ENCODE assay signal across 16 cellular contexts in the genomic region with DNA sequence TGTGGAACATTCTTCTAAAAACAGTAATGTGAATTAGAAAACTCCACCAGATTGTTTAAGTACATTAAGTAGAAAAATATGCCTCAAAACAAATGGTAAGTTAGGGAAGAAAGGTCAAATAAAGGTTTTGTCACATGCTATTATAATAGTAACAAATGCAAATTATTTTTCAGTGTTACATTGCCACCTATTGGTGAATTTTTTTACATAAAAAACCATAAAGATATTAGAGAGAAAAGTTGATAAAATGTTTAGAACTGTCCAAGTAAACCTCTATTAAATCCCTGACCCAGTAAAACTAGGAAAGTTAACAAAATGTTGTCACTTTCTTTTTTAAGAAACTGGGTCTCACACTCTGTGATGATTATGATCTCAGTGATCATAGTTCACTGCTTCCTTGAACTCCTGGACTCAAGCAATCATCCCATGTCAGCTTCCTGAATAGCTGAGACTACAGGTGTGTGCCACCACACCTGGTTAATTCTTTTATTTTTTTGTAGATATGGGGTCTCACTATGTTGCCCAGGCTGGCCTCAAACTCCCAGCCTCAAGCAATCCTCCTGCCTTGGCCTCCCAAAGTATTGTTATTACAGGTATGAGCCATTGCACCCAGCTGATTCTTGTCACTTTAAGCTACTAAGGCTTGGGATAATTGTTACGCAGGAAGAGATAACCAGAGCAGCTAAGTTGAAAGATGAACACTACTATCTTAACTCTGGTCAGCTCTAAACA.
DNase-seq lines count a peak whose midpoint lies in the region; ATAC-seq, FAIRE-seq and TF ChIP-seq lines count a peak whose summit lies in the region.
"Had no signal": no experiment of that assay in that cellular context is flagged by ENCODE, and none has a peak within 500 bp of the region (broad histone marks: within the 10 kb centered on the region; RNA-seq: fewer than 3 reads in every experiment).

No MANE protein-coding gene starts in this region.

- H3K4me1 ChIP-seq in K562 (replicated peaks in 1 of 2; ENCODE audit: control insufficient read depth in 2 of 2, insufficient read depth in 2 of 2, low read length in 2 of 2), result no peaks in the 10 kb centered on the region
- no peaks in the 10 kb centered on the region for H3K4me1 ChIP-seq in esophagus muscularis mucosa

- H3K9me3 ChIP-seq in K562 (replicated peaks; ENCODE audit: control insufficient read depth, insufficient read depth, low read depth, low read length) (no peaks in the 10 kb centered on the region), esophagus muscularis mucosa (no peaks in the 10 kb centered on the region)
- H3K9me3 ChIP-seq: MG63, neutrophil had no signal

- H3K36me3 ChIP-seq in K562 (ENCODE audit: control insufficient read depth, insufficient read depth, low read length) (no peaks in the 10 kb centered on the region), esophagus muscularis mucosa (peaks cover 0 to 17% (median 7%) of the 10 kb centered on the region in 4 donors)

- H4K20me1 ChIP-seq in K562 (replicated peaks; ENCODE audit: control insufficient read depth, insufficient read depth, low read length), result no peaks in the 10 kb centered on the region

- peak; percentile 0 for DNase-seq in EL
- DNase-seq in M059J (ENCODE audit: low read depth), result peak; percentile 3
- DNase-seq in K562 (ENCODE audit: extremely low read depth in 1 of 4, low spot score in 3 of 4), result no peak
- no peak for DNase-seq in neural crest cell (ENCODE audit: low read depth, low spot score)
- DNase-seq in esophagus muscularis mucosa (ENCODE audit: extremely low spot score), result no peak
- DNase-seq in stimulated activated effector memory CD8-positive, alpha-beta T cell treated with anti-CD3 and anti-CD28 coated beads, Interleukin-12 subunit alpha, Interleukin-12 subunit beta, amount 100 ng/mL, for 72 hours (ENCODE audit: low spot score in 2 of 2), result no peak
- DNase-seq: activated CD4-positive, alpha-beta T cell treated with anti-CD3 and anti-CD28 coated beads for 1 hour; activated T-cell treated with anti-CD3 and anti-CD28 coated beads for 4 hours; MG63; T-cell had no signal

- no TSS peak for BruUV-seq in K562 (replicated peaks; lab: Mats Ljungman, UMichigan)

- no CpG with 5 or more reads among the region's 1 CpG for WGBS in K562 (ENCODE audit: insufficient coverage, low coverage, missing lambda C conversion rate)
- 96% methylated on average over 1 of the region's 1 CpG for WGBS in esophagus muscularis mucosa

- CTCF ChIA-PET in K562 (lab: Yijun Ruan, JAX; ENCODE audit: low intra/inter-chr PET ratio), result no interaction called here

- H2AFZ ChIP-seq in K562 (ENCODE audit: low read depth, low read length), result no peak overlapping the region

- H3K36me3 Mint-ChIP-seq in neural crest cell (ENCODE audit: low read depth), result peaks cover 23% of the 10 kb centered on the region
- peaks cover 55% of the 10 kb centered on the region for H3K36me3 Mint-ChIP-seq in stimulated activated effector memory CD8-positive, alpha-beta T cell treated with anti-CD3 and anti-CD28 coated beads, Interleukin-12 subunit alpha, Interleukin-12 subunit beta, amount 100 ng/mL, for 72 hours

- no peak overlapping the region for H3K9ac ChIP-seq in K562 (ENCODE audit: insufficient read depth in 1 of 2, low read depth in 2 of 2, low read length in 2 of 2)

- intact Hi-C loops in K562 (cut with micrococcal nuclease), result no loop called here
- intact Hi-C loops in esophagus muscularis mucosa (cut with DNase I), result no loop called here

- no peak for FAIRE-seq in K562 (lab: Jason Lieb, UNC)

- POLR2A ChIA-PET in K562 (lab: Yijun Ruan, JAX), result interaction anchor here (1.1 kb wide), 1 partner anchor 38 kb away, joined by 3 read pairs; no protein-coding TSS in a partner anchor

- H3K27ac Mint-ChIP-seq in neural crest cell (ENCODE audit: unreplicated experiment), result no peak overlapping the region
- H3K27ac Mint-ChIP-seq in stimulated activated effector memory CD8-positive, alpha-beta T cell treated with anti-CD3 and anti-CD28 coated beads, Interleukin-12 subunit alpha, Interleukin-12 subunit beta, amount 100 ng/mL, for 72 hours, result no peak overlapping the region
- H3K27ac Mint-ChIP-seq: dendritic cell treated with granulocyte-macrophage colony-stimulating factor and Interleukin-4, amounts not matched to agents 40 ng/mL and 50 ng/mL, for 4 days; memory B cell; T-cell had no signal

- H3K4me2 ChIP-seq in K562 (ENCODE audit: insufficient read depth, low read length), result no peak overlapping the region

- in situ Hi-C loops in K562 (cut with MboI), result no loop called here

- H3K27me3 ChIP-seq in K562 (ENCODE audit: control insufficient read depth in 2 of 2, insufficient read depth in 2 of 2, low read length in 2 of 2) (no peaks in the 10 kb centered on the region), esophagus muscularis mucosa (no peaks in the 10 kb centered on the region)
- H3K27me3 ChIP-seq: MG63, neutrophil had no signal

- no peaks in the 10 kb centered on the region for H3K9me1 ChIP-seq in K562 (ENCODE audit: control insufficient read depth, insufficient read depth, low read length)

- no peak for TF ChIP-seq POLR2A in K562 (conservative IDR thresholded peaks at IDR 0.05)
- TF ChIP-seq POLR2A in esophagus muscularis mucosa (IDR thresholded peaks at IDR 0.05; ENCODE audit: low read depth), result no peak

- H3K27ac ChIP-seq in K562 (ENCODE audit: extremely low read depth, low read depth, low read length), result no peak overlapping the region
- H3K27ac ChIP-seq in esophagus muscularis mucosa (replicated peaks in 1 of 4), result no peak overlapping the region
- H3K27ac ChIP-seq: HL-60, neutrophil had no signal

- no peak for TF ChIP-seq EP300 in K562 (IDR thresholded peaks at IDR 0.05; ENCODE audit: low read length)
- TF ChIP-seq EP300 in esophagus muscularis mucosa (IDR thresholded peaks at IDR 0.05), result no peak

- H3K4me1 Mint-ChIP-seq in neural crest cell, result peaks cover 4% of the 10 kb centered on the region
- peaks cover 6% of the 10 kb centered on the region for H3K4me1 Mint-ChIP-seq in stimulated activated effector memory CD8-positive, alpha-beta T cell treated with anti-CD3 and anti-CD28 coated beads, Interleukin-12 subunit alpha, Interleukin-12 subunit beta, amount 100 ng/mL, for 72 hours
- H3K4me1 Mint-ChIP-seq: memory B cell had no signal

- no peak overlapping the region for H3K4me3 Mint-ChIP-seq in neural crest cell
- H3K4me3 Mint-ChIP-seq in stimulated activated effector memory CD8-positive, alpha-beta T cell treated with anti-CD3 and anti-CD28 coated beads, Interleukin-12 subunit alpha, Interleukin-12 subunit beta, amount 100 ng/mL, for 72 hours, result no peak overlapping the region
- H3K4me3 Mint-ChIP-seq: dendritic cell treated with granulocyte-macrophage colony-stimulating factor and Interleukin-4, amounts not matched to agents 40 ng/mL and 50 ng/mL, for 4 days; memory B cell; T-cell had no signal

- H3K79me2 ChIP-seq in K562 (ENCODE audit: control insufficient read depth, insufficient read depth, low read length), result no peaks in the 10 kb centered on the region

- peaks cover 9% of the 10 kb centered on the region for H3K9me3 Mint-ChIP-seq in neural crest cell
- no peaks in the 10 kb centered on the region for H3K9me3 Mint-ChIP-seq in stimulated activated effector memory CD8-positive, alpha-beta T cell treated with anti-CD3 and anti-CD28 coated beads, Interleukin-12 subunit alpha, Interleukin-12 subunit beta, amount 100 ng/mL, for 72 hours
- H3K9me3 Mint-ChIP-seq: dendritic cell treated with granulocyte-macrophage colony-stimulating factor and Interleukin-4, amounts not matched to agents 40 ng/mL and 50 ng/mL, for 4 days; T-cell had no signal

- no peak for TF ChIP-seq RAD21 in K562 (CRISPR knock-in tag; conservative IDR thresholded peaks at IDR 0.05 in 1 of 2, IDR thresholded peaks at IDR 0.05 in 1 of 2)

- TF ChIP-seq CTCF in K562 (IDR thresholded peaks at IDR 0.05 in 2 of 3, conservative IDR thresholded peaks at IDR 0.05 in 1 of 3; ENCODE audit: insufficient read depth in 2 of 3, low read depth in 1 of 3, low read length in 3 of 3) (no peak), neural crest cell (conservative IDR thresholded peaks at IDR 0.05) (peak; percentile 33), esophagus muscularis mucosa (IDR thresholded peaks at IDR 0.05) (no peak)

- ATAC-seq in K562, result no peak
- no peak for ATAC-seq in stimulated activated effector memory CD8-positive, alpha-beta T cell treated with anti-CD3 and anti-CD28 coated beads, Interleukin-12 subunit alpha, Interleukin-12 subunit beta, amount 100 ng/mL, for 72 hours
- ATAC-seq in HG03521 (IDR thresholded peaks at IDR 0.05; ENCODE audit: unreplicated experiment), result no peak
- ATAC-seq in HG03108 (IDR thresholded peaks at IDR 0.05; ENCODE audit: unreplicated experiment), result no peak
- ATAC-seq: T-cell had no signal

- no peaks in the 10 kb centered on the region for H3K27me3 Mint-ChIP-seq in neural crest cell (ENCODE audit: low read depth)
- H3K27me3 Mint-ChIP-seq: dendritic cell treated with granulocyte-macrophage colony-stimulating factor and Interleukin-4, amounts not matched to agents 40 ng/mL and 50 ng/mL, for 4 days; memory B cell had no signal

- H3K4me3 ChIP-seq in K562, result no peak overlapping the region
- H3K4me3 ChIP-seq in esophagus muscularis mucosa, result no peak overlapping the region
- H3K4me3 ChIP-seq: MG63 had no signal

TF ChIP-seq in K562, 482 proteins besides CTCF, POLR2A, EP300 and RAD21:
- TF ChIP-seq ZNF121 (CRISPR knock-in tag; conservative IDR thresholded peaks at IDR 0.05) (peak; percentile 50), ZSCAN32 (CRISPR knock-in tag; IDR thresholded peaks at IDR 0.05) (no peak)

Comparison
In these comparisons a context has a peak if more than half of its experiments do, and no peak if none do; other contexts are left out.
1. DNase-seq: peak in EL (single experiment) and M059J (single experiment); none in K562 (0 of 4), neural crest cell (single experiment), esophagus muscularis mucosa (single experiment) and stimulated activated effector memory CD8-positive, alpha-beta T cell treated with anti-CD3 and anti-CD28 coated beads, Interleukin-12 subunit alpha, Interleukin-12 subunit beta, amount 100 ng/mL, for 72 hours (0 of 2).